1 cellular context compared by ENCODE assay signal in the genomic region with DNA sequence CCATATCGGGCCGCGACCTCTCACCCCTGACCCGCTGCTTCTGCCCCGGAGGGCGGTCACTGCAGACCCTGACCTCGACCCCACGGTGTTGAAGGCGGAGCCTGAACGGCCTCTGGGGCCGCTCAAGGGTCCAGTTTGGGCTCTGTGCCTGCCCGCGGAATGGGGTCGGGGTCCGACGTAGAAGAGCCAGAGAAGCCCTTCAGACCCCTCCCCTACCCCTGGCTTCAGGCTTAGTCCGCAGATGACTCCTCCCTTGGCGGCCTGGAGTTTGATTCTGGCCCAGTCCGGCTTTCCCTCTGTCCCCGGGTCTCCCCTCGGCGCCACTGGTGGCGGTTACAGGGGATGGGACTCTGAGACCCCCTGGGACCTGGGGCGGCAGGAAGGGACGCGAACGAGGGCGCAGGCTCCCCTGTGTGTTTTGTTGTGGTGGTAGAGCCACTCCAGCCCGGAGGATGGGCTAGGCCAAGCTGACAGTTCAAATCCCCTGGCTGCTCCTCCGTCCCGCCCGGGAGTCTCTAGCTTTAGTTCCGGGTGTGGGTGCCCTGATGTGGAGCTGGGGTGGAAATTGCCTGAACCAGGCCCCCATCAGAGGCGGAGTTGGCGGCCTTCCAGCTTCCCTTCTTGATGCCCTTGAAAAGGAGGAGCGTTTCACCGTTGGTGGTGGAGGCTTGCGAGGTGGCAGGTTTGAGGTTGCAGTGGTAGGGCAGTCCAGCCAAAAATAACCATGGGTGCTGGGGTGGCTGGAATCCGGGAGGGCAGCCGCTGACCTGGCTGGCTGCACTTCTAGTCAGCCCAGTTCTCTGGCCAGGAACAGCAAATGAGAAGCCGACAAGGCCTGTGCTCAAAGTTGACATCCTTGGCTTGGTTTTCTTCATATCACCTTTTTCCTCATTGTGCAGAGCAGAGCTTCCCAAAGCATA.
A peak's percentile ranks its signal among the peaks of the same experiment; 100 is the strongest.
TF ChIP-seq lines count a peak whose summit lies in the region.

No MANE protein-coding gene starts in this region.

TF ChIP-seq in IMR-90, 13 proteins besides CTCF, POLR2A, EP300 and RAD21:
- TF ChIP-seq MXI1 (IDR thresholded peaks at IDR 0.05; ENCODE audit: borderline replicate concordance, low read depth, low read length) (no peak), MAZ (IDR thresholded peaks at IDR 0.05; ENCODE audit: borderline replicate concordance, low read depth, low read length) (0 out of 2 replicates have a peak, but pooled peaks have one; percentile 42)
